In the genomic region with DNA sequence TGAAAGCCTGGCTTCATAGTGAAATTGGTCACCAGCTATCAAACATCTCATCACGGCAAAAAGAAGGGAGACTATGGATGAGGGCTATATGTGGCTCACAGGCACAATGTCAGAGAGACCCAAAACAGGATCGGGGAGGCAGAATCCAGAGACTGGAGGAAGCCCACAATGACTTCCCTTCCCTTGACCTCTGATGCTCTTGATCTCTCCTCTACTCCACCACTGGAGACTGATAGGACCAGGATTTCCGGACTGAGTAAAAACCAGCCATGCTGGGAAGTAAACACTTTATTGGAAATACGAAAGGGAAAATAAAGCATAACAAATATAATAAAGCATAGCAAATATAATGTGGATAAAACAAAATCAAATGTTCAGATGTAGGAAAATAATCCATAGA, we compare ENCODE assay signal across 28 cellular contexts.
"Had no signal": no experiment of that assay in that cellular context is flagged by ENCODE, and none has a peak within 500 bp of the region (broad histone marks: within the 10 kb centered on the region; RNA-seq: fewer than 3 reads in every experiment).

No MANE protein-coding gene starts in this region.

- H3K9me3 ChIP-seq: colonic mucosa, esophagus muscularis mucosa, esophagus squamous epithelium, gastrocnemius medialis, gastroesophageal sphincter, heart right ventricle had no signal

- DNase-seq: colonic mucosa; cortex of kidney; dermis blood vessel endothelial cell; dorsolateral prefrontal cortex; effector CD4-positive, alpha-beta T cell; effector CD8-positive, alpha-beta T cell; effector memory CD4-positive, alpha-beta T cell; effector memory CD8-positive, alpha-beta T cell; endodermal cell; erythroblast; esophagus squamous epithelium; foreskin fibroblast; foreskin keratinocyte; foreskin melanocyte; gastrocnemius medialis; glutamatergic neuron; head of caudate nucleus; heart left ventricle; heart right ventricle had no signal

- H3K36me3 ChIP-seq: colonic mucosa, esophagus muscularis mucosa, esophagus squamous epithelium, gastrocnemius medialis, gastroesophageal sphincter, heart left ventricle, heart right ventricle had no signal

- H3K27ac ChIP-seq: colonic mucosa, coronary artery, dorsolateral prefrontal cortex, epithelial cell of prostate, esophagus muscularis mucosa, esophagus squamous epithelium, foreskin keratinocyte, gastrocnemius medialis, gastroesophageal sphincter, heart left ventricle, heart right ventricle had no signal

- FAIRE-seq: colon, endometrium, endothelial cell of umbilical vein, frontal cortex had no signal

- H3K27me3 ChIP-seq: colonic mucosa, esophagus muscularis mucosa, gastrocnemius medialis, gastroesophageal sphincter, heart right ventricle had no signal

- ATAC-seq: effector memory CD8-positive, alpha-beta T cell; esophagus mucosa; foreskin keratinocyte; gastrocnemius medialis; gastroesophageal sphincter; heart left ventricle; heart right ventricle had no signal

- H3K4me1 ChIP-seq: colonic mucosa, esophagus squamous epithelium, foreskin keratinocyte, gastrocnemius medialis, gastroesophageal sphincter, heart left ventricle, heart right ventricle had no signal

- H3K4me3 ChIP-seq: colonic mucosa, coronary artery, dorsolateral prefrontal cortex, esophagus muscularis mucosa, esophagus squamous epithelium, gastrocnemius medialis, gastroesophageal sphincter, heart left ventricle, heart right ventricle had no signal
